ENCODE assay signal across 25 cellular contexts in genomic region chr10:23405540-23405939, GRCh38. TPM values are rescaled to one million over a fixed set of nuclear protein-coding genes. Genes with fewer than 3 reads are reported as not detected.
DNase-seq lines count a peak whose midpoint lies in the region; ATAC-seq and TF ChIP-seq lines count a peak whose summit lies in the region.
"Had no signal": no experiment of that assay in that cellular context is flagged by ENCODE, and none has a peak within 500 bp of the region (broad histone marks: within the 10 kb centered on the region; RNA-seq: fewer than 3 reads in every experiment).

No MANE protein-coding gene starts in this region.

- no peaks in the 10 kb centered on the region for H3K9me3 ChIP-seq in AG04450 (ENCODE audit: control insufficient read depth, insufficient read depth, low read length)
- no peaks in the 10 kb centered on the region for H3K9me3 ChIP-seq in right lobe of liver
- H3K9me3 ChIP-seq: spleen, tibial nerve had no signal

- H3K36me3 ChIP-seq in right lobe of liver = no peaks in the 10 kb centered on the region
- H3K36me3 ChIP-seq: spleen, tibial nerve had no signal

- POLR2A ChIA-PET in AG04450 (lab: Yijun Ruan, JAX) = interaction anchor here (0.6 to 0.7 kb wide), 2 partner anchors 91 to 888 kb away, joined by 5 read pairs; no protein-coding TSS in a partner anchor

- no peaks in the 10 kb centered on the region for H3K27me3 ChIP-seq in AG04450 (ENCODE audit: control insufficient read depth, insufficient read depth, low read length)
- H3K27me3 ChIP-seq in right lobe of liver = no peaks in the 10 kb centered on the region
- H3K27me3 ChIP-seq: foreskin keratinocyte, spleen, tibial nerve had no signal

- ATAC-seq in Right ventricle myocardium superior (ENCODE audit: poor library complexity) (peak; percentile 66), right lobe of liver (peak; percentile 72 to 95 (median 84)), HG03108 (IDR thresholded peaks at IDR 0.05; ENCODE audit: unreplicated experiment) (no peak), GM19328 (IDR thresholded peaks at IDR 0.05; ENCODE audit: unreplicated experiment) (no peak)
- ATAC-seq: activated naive CD8-positive, alpha-beta T cell treated with anti-CD3 and anti-CD28 coated beads, Interleukin-2, amount 50 U/mL, for 24 hours; CD8-positive, alpha-beta T cell; foreskin keratinocyte; GM23338; K562; naive thymus-derived CD8-positive, alpha-beta T cell had no signal

- DNase-seq in AG04450 (ENCODE audit: low read depth, low spot score) (peak; percentile 41), NCI-H226 (peak; percentile 77), Right ventricle myocardium superior (no peak), right lobe of liver (no peak), OCI-M1 (lab: John Stamatoyannopoulos, UW) (no peak)
- DNase-seq in activated naive CD4-positive, alpha-beta T cell treated with anti-CD3 and anti-CD28 coated beads, Interleukin-2, amount 50 U/mL, for 16 hours = no peak
- DNase-seq: activated CD8-positive, alpha-beta memory T cell treated with anti-CD3 and anti-CD28 coated beads for 24 hours; activated effector memory CD4-positive, alpha-beta T cell treated with Interleukin-2 at 50 U/mL for 16 hours; activated naive CD8-positive, alpha-beta T cell treated with anti-CD3 and anti-CD28 coated beads, Interleukin-2, amount 50 U/mL, for 24 hours; CD8-positive, alpha-beta T cell; DMS 273 treated with DMSO at 0.1 percent for 48 hours; effector CD8-positive, alpha-beta T cell; foreskin keratinocyte; naive thymus-derived CD8-positive, alpha-beta T cell; NCI-H1436 treated with DMSO at 0.1 percent for 48 hours; NCI-H446 treated with DMSO at 0.1 percent for 48 hours; occipital lobe; RPMI8226; spleen had no signal

- no peaks in the 10 kb centered on the region for H3K4me1 ChIP-seq in right lobe of liver
- H3K4me1 ChIP-seq: foreskin keratinocyte, tibial nerve had no signal

- no peak for TF ChIP-seq POLR2A in right lobe of liver (IDR thresholded peaks at IDR 0.05)

- CTCF ChIA-PET in AG04450 (lab: Charles Lee) = interaction anchor here (0.7 to 1.5 kb wide), 2 partner anchors 111 to 1675 kb away, joined by 4 to 5 read pairs; no protein-coding TSS in a partner anchor

- WGBS in right lobe of liver (ENCODE audit: insufficient coverage, low coverage, low lambda C conversion rate, missing lambda C conversion rate) = 13% methylated on average over 3 of the region's 3 CpGs

- no peak for TF ChIP-seq CTCF in AG04450 (IDR thresholded peaks at IDR 0.05; ENCODE audit: low read depth, low read length)
- TF ChIP-seq CTCF in right lobe of liver (IDR thresholded peaks at IDR 0.05) = no peak

- intact Hi-C loops in Right ventricle myocardium superior (cut with DNase I) = no loop called here
- intact Hi-C loops in right lobe of liver (cut with DNase I) = no loop called here

- no peak overlapping the region for H3K27ac ChIP-seq in AG04450 (ENCODE audit: low read depth, low read length)
- H3K27ac ChIP-seq in right lobe of liver = peak overlapping the region in 1 of 3 donors; percentile 32
- H3K27ac ChIP-seq: foreskin keratinocyte, SK-N-MC, tibial nerve had no signal

- H3K4me3 ChIP-seq in AG04450 (ENCODE audit: low read depth, low read length) (no peak overlapping the region), right lobe of liver (no peak overlapping the region)
- H3K4me3 ChIP-seq: GM23338, K562, SK-N-MC, spleen, tibial nerve had no signal

RNA-seq across cellular contexts. Expression of gene OTUD1, which starts 33.3 kb away (rescaled TPM):
- polyA plus RNA-seq in AG04450 (2011; rRNA removed) = 1.2 and 1.5 TPM in 2 replicates
- 2.2 and 2.3 TPM in 2 replicates for polyA minus RNA-seq in AG04450 (2011; rRNA and poly(A)+ RNA removed)
- 13.3 TPM for total RNA-seq in Right ventricle myocardium superior
- 1 to 10 TPM; 3.2 to 6.4 (median 4.5) TPM for total RNA-seq in right lobe of liver

Comparison
In these comparisons a context has a peak if more than half of its experiments do, and no peak if none do; other contexts are left out.
1. DNase-seq: peak in AG04450 (single experiment) and NCI-H226 (single experiment); none in Right ventricle myocardium superior (single experiment), right lobe of liver (0 of 3), activated naive CD4-positive, alpha-beta T cell treated with anti-CD3 and anti-CD28 coated beads, Interleukin-2, amount 50 U/mL, for 16 hours (single experiment) and OCI-M1 (single experiment).
2. ATAC-seq: peak in Right ventricle myocardium superior (single experiment) and right lobe of liver (4 of 4); none in HG03108 (single experiment) and GM19328 (single experiment).